1 cellular context compared by ENCODE assay signal in the genomic region with DNA sequence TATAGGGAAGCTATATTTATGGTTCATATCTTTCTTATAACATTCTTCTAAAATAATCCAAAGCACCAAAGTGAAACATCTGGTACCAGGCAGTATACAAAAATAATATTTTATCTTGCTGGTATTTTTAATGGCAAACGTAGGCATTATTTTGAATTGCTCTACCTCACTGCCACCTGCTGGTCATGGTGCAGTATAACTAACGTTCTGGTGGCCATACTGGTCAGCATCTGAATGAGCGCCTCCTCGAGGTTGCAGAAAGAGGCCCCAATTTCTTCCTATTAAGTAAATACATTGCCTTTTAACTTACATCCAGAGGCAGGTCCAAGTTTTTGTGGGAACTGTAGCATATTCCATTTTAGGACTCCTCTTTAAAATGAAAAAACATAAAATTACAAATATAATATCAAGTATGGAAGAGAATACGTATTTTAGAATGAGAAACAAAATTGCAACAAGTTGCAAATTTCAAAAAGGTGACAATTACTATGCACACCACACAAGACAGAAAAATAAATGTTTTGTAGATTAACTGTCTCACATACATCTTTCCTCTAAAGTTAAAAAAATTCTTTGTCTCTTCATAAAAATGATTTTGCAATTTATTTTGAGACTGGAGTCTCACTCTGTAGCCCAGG.
TF ChIP-seq lines count a peak whose summit lies in the region.

No MANE protein-coding gene starts in this region.

TF ChIP-seq in GM12878, 131 proteins besides CTCF, POLR2A, EP300 and RAD21 (continued from another document):
- TF ChIP-seq ZNF592 (IDR thresholded peaks at IDR 0.05) (peak; percentile 82; the same call in 1 of the 2 replicates), PRDM15 (CRISPR knock-in tag; IDR thresholded peaks at IDR 0.05) (no peak), POLR2AphosphoS2 (IDR thresholded peaks at IDR 0.05; ENCODE audit: low read depth, low read length) (no peak), YY1 (IDR thresholded peaks at IDR 0.05; ENCODE audit: low read depth, low read length) (peak; percentile 93), ZNF207 (IDR thresholded peaks at IDR 0.05; ENCODE audit: borderline replicate concordance) (no peak), NRF1 (conservative IDR thresholded peaks at IDR 0.05; ENCODE audit: low read depth, low read length) (no peak), ZSCAN29 (IDR thresholded peaks at IDR 0.05) (no peak), ZNF384 (IDR thresholded peaks at IDR 0.05; ENCODE audit: borderline replicate concordance, low read depth, low read length) (0 out of 2 replicates have a peak, but pooled peaks have one; percentile 18), SMC3 (IDR thresholded peaks at IDR 0.05; ENCODE audit: borderline replicate concordance, low read length) (peak; percentile 89), BHLHE40 (IDR thresholded peaks at IDR 0.05; ENCODE audit: borderline replicate concordance in 1 of 2, low read depth in 2 of 2, low read length in 1 of 2) (0 out of 4 replicates have a peak, but pooled peaks of 1 of the 2 experiments have one; percentile 27), BMI1 (IDR thresholded peaks at IDR 0.05; ENCODE audit: borderline replicate concordance) (no peak), RUNX3 (IDR thresholded peaks at IDR 0.05; ENCODE audit: low read length) (peak; percentile 38), EGR1 (IDR thresholded peaks at IDR 0.05; ENCODE audit: borderline replicate concordance in 1 of 2, low read depth in 2 of 2, low read length in 2 of 2) (no peak), SMARCA5 (IDR thresholded peaks at IDR 0.05) (peak; percentile 85), POU2F2 (IDR thresholded peaks at IDR 0.05; ENCODE audit: borderline replicate concordance, low read depth, low read length) (no peak)
- TF ChIP-seq, protein P1, sequence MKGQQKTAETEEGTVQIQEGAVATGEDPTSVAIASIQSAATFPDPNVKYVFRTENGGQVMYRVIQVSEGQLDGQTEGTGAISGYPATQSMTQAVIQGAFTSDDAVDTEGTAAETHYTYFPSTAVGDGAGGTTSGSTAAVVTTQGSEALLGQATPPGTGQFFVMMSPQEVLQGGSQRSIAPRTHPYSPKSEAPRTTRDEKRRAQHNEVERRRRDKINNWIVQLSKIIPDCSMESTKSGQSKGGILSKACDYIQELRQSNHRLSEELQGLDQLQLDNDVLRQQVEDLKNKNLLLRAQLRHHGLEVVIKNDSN (IDR thresholded peaks at IDR 0.05; ENCODE audit: borderline replicate concordance, extremely low read length, insufficient read depth, low read depth, low read length) = no peak
TF ChIP-seq in GM12878: peak in this region for 8.
